28 cellular contexts compared by ENCODE assay signal in genomic region chr7:11415101-11415500, GRCh38.
"Had no signal": no experiment of that assay in that cellular context is flagged by ENCODE, and none has a peak within 500 bp of the region (broad histone marks: within the 10 kb centered on the region; RNA-seq: fewer than 3 reads in every experiment).

No MANE protein-coding gene starts in this region.

- H3K36me3 Mint-ChIP-seq: naive thymus-derived CD4-positive, alpha-beta T cell; stimulated activated memory B cell treated with anti-CD40 and anti-IgM and Interleukin-4, amounts not matched to agents 10 μg/mL and 1 μg/mL and 100 μg/mL, for 72 hours had no signal

- ATAC-seq: esophagus mucosa; gastroesophageal sphincter; heart left ventricle; left lobe of liver; naive thymus-derived CD4-positive, alpha-beta T cell; stimulated activated memory B cell treated with anti-CD40 and anti-IgM and Interleukin-4, amounts not matched to agents 10 μg/mL and 1 μg/mL and 100 μg/mL, for 72 hours; stimulated activated naive CD8-positive, alpha-beta T cell treated with anti-CD3 and anti-CD28 coated beads, Interleukin-15, Interleukin-2, amounts not matched to agents 100 U/mL and 50 U/mL, for 24 hours had no signal

- H3K27me3 Mint-ChIP-seq: naive thymus-derived CD4-positive, alpha-beta T cell; progenitor cell of endocrine pancreas; stimulated activated memory B cell treated with anti-CD40 and anti-IgM and Interleukin-4, amounts not matched to agents 10 μg/mL and 1 μg/mL and 100 μg/mL, for 72 hours had no signal

- H3K9me3 ChIP-seq: testis had no signal

- H3K36me3 ChIP-seq: neural progenitor cell, right atrium auricular region, spleen, tibial artery, upper lobe of left lung had no signal

- H3K79me2 ChIP-seq: hepatocyte, parathyroid adenoma had no signal

- H3K9ac ChIP-seq: neural progenitor cell, parathyroid adenoma had no signal

- H2AFZ ChIP-seq: hepatocyte, neural progenitor cell, parathyroid adenoma had no signal

- H3K27ac ChIP-seq: dorsolateral prefrontal cortex, epithelial cell of prostate, gastroesophageal sphincter, heart left ventricle, hepatocyte, neural progenitor cell, parathyroid adenoma, right atrium auricular region, skin epidermis, spleen, testis, tibial artery, upper lobe of left lung had no signal

- H3K4me3 ChIP-seq: dorsolateral prefrontal cortex, gastroesophageal sphincter, heart left ventricle, hepatocyte, lung, neural progenitor cell, right atrium auricular region, skin epidermis, spleen, testis, tibial artery, upper lobe of left lung had no signal

- H3K27ac Mint-ChIP-seq: naive thymus-derived CD4-positive, alpha-beta T cell; nephron; neural progenitor cell; progenitor cell of endocrine pancreas; stimulated activated memory B cell treated with anti-CD40 and anti-IgM and Interleukin-4, amounts not matched to agents 10 μg/mL and 1 μg/mL and 100 μg/mL, for 72 hours had no signal

- DNase-seq: dorsolateral prefrontal cortex; effector CD4-positive, alpha-beta T cell; foreskin fibroblast; heart left ventricle; kidney; mesenchymal stem cell; midbrain; naive thymus-derived CD4-positive, alpha-beta T cell; spleen; stimulated activated CD4-positive, alpha-beta T cell treated with anti-CD3 and anti-CD28 coated beads, Interleukin-4, amount 100 ng/mL, for 4 hours; stimulated activated naive CD8-positive, alpha-beta T cell treated with anti-CD3 and anti-CD28 coated beads, Interleukin-15, Interleukin-2, amounts not matched to agents 100 U/mL and 50 U/mL, for 24 hours; substantia nigra; testis; tibial artery; upper lobe of left lung had no signal

- H3K4me2 ChIP-seq: hepatocyte, neural progenitor cell had no signal

- H3K4me1 Mint-ChIP-seq: naive thymus-derived CD4-positive, alpha-beta T cell; stimulated activated memory B cell treated with anti-CD40 and anti-IgM and Interleukin-4, amounts not matched to agents 10 μg/mL and 1 μg/mL and 100 μg/mL, for 72 hours had no signal

- H3K4me1 ChIP-seq: gastroesophageal sphincter, heart left ventricle, right atrium auricular region, spleen, testis, tibial artery, upper lobe of left lung had no signal

- H3K4me3 Mint-ChIP-seq: naive thymus-derived CD4-positive, alpha-beta T cell; nephron; neural progenitor cell; stimulated activated memory B cell treated with anti-CD40 and anti-IgM and Interleukin-4, amounts not matched to agents 10 μg/mL and 1 μg/mL and 100 μg/mL, for 72 hours had no signal

- H3K27me3 ChIP-seq: dorsolateral prefrontal cortex, gastroesophageal sphincter, heart left ventricle, hepatocyte, neural progenitor cell, right atrium auricular region, spleen, testis, tibial artery, upper lobe of left lung had no signal
